1 cellular context compared by ENCODE assay signal in the genomic region with DNA sequence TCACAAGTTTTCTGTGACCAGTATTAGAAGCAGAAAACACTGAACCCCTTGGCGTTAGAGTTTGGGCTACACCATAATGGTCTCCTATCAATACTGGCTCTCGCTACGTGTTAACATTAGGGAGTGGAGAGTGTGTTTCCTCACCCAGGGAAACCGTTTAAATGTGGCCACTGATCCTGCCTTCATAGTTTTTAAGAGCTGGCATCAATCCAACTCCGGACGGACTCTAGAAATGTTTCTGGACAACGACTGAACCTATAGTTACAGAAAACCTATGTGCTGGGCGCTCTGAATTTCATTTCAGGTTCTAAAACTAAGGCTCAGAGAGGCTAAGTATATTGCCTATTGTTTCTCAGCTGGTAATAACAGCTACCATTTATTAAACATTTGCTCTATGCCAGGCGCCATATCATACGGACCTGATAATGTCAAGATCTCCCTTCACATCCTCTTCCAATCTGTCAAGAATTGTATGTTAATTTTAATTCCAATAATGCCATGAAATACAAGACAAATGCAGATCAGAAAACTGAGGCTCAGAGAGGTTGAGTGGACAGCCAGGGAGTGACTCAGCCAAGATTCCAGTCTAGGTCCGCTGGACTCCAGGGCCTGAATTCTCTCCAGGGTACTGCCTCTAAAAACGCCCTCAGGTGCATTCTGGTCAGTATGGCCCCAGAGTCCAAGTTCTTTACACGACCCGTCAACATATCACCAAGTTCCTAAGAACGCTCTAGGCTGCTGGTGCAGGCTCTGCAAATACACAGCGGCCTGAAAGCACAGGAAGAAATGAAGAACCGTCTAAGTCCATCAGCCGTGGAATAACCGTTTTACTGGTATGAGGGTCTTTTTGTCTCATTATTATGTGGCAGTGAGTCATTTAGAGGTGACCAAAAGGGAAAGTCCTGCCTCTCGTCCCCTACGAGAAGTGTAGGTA.
TF ChIP-seq lines count a peak whose summit lies in the region.

No MANE protein-coding gene starts in this region.

TF ChIP-seq in K562, 482 proteins besides CTCF, POLR2A, EP300 and RAD21 (continued from another document):
- TF ChIP-seq RUNX1 (IDR thresholded peaks at IDR 0.05; ENCODE audit: low read depth), result no peak
- no peak for TF ChIP-seq RAD51 (IDR thresholded peaks at IDR 0.05; ENCODE audit: borderline replicate concordance, low read depth)
- TF ChIP-seq TBP (optimal IDR thresholded peaks at IDR 0.05; ENCODE audit: low read depth, low read length), result peak; percentile 16
- TF ChIP-seq TOE1 (IDR thresholded peaks at IDR 0.05; ENCODE audit: borderline replicate concordance), result no peak
- no peak for TF ChIP-seq TOE1 (CRISPR knock-in tag; IDR thresholded peaks at IDR 0.05; ENCODE audit: borderline replicate concordance, low read depth)
- TF ChIP-seq, protein P1, sequence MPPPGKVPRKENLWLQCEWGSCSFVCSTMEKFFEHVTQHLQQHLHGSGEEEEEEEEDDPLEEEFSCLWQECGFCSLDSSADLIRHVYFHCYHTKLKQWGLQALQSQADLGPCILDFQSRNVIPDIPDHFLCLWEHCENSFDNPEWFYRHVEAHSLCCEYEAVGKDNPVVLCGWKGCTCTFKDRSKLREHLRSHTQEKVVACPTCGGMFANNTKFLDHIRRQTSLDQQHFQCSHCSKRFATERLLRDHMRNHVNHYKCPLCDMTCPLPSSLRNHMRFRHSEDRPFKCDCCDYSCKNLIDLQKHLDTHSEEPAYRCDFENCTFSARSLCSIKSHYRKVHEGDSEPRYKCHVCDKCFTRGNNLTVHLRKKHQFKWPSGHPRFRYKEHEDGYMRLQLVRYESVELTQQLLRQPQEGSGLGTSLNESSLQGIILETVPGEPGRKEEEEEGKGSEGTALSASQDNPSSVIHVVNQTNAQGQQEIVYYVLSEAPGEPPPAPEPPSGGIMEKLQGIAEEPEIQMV (tag; conservative IDR thresholded peaks at IDR 0.05; ENCODE audit: low read depth), result peak; percentile 32; the same call in 1 of the 2 replicates
- no peak for TF ChIP-seq FOXJ3 (CRISPR knock-in tag; IDR thresholded peaks at IDR 0.05)
- TF ChIP-seq MTA1 (IDR thresholded peaks at IDR 0.05; ENCODE audit: borderline replicate concordance), result peak; percentile 16; the same call in 1 of the 2 replicates
- TF ChIP-seq SMARCE1 (IDR thresholded peaks at IDR 0.05), result peak; percentile 62; the same call in 1 of the 2 replicates
- no peak for TF ChIP-seq JUND (IDR thresholded peaks at IDR 0.05; ENCODE audit: borderline replicate concordance, low read depth, low read length)
- TF ChIP-seq JUND (tag; IDR thresholded peaks at IDR 0.05; ENCODE audit: borderline replicate concordance, low read depth, low read length), result peak; percentile 60; the same call in 1 of the 3 replicates
- TF ChIP-seq FOSL1 (tag; conservative IDR thresholded peaks at IDR 0.05), result 0 out of 2 replicates have a peak, but pooled peaks have one; percentile 15
